In genomic region chr13:101785858-101786257, GRCh38 we compare ENCODE assay signal across 8 cellular contexts.
DNase-seq lines count a peak whose midpoint lies in the region; ATAC-seq, FAIRE-seq and TF ChIP-seq lines count a peak whose summit lies in the region.

No MANE protein-coding gene starts in this region.

- no peaks in the 10 kb centered on the region for H3K36me3 ChIP-seq in keratinocyte (ENCODE audit: control insufficient read depth in 2 of 2, extremely low read depth in 1 of 2, insufficient read depth in 2 of 2, low read length in 2 of 2)
- H3K36me3 ChIP-seq in small intestine (ENCODE audit: control insufficient read depth in 2 of 2, insufficient read depth in 2 of 2, low read length in 2 of 2): no peaks in the 10 kb centered on the region
- H3K36me3 ChIP-seq in transverse colon: no peaks in the 10 kb centered on the region
- no peaks in the 10 kb centered on the region for H3K36me3 ChIP-seq in tibial artery

- in situ Hi-C loops in transverse colon (cut with MboI; ENCODE audit: low pct_ligation_motif_present in 1 of 4, low pct_unique_long_range_greater_than_20kb in 1 of 4, low sequenced_read_pairs in 3 of 4): no loop called here

- H3K4me1 ChIP-seq in keratinocyte (ENCODE audit: control insufficient read depth, extremely low read depth, insufficient read depth, low read length): no peaks in the 10 kb centered on the region
- no peaks in the 10 kb centered on the region for H3K4me1 ChIP-seq in small intestine (ENCODE audit: control insufficient read depth in 2 of 2, insufficient read depth in 1 of 2, low read depth in 1 of 2, low read length in 1 of 2)
- H3K4me1 ChIP-seq in transverse colon: no peaks in the 10 kb centered on the region
- H3K4me1 ChIP-seq in tibial artery: no peaks in the 10 kb centered on the region

- dilution Hi-C loops in keratinocyte (cut with MboI; ENCODE audit: extremely low pct_ligation_motif_present, low sequenced_read_pairs): no loop called here

- H3K4me2 ChIP-seq in keratinocyte (ENCODE audit: control insufficient read depth, extremely low read depth, insufficient read depth, low read depth, low read length): no peak overlapping the region

- FAIRE-seq in keratinocyte (lab: Jason Lieb, UNC) (no peak), small intestine (lab: Jason Lieb, UNC) (no peak)

- no peak overlapping the region for H3K4me3 ChIP-seq in keratinocyte (ENCODE audit: control insufficient read depth in 2 of 3, extremely low read depth in 1 of 3, insufficient read depth in 2 of 3, low read depth in 1 of 3, low read length in 3 of 3)
- no peak overlapping the region for H3K4me3 ChIP-seq in small intestine (ENCODE audit: low read depth in 1 of 2, low read length in 2 of 2)
- H3K4me3 ChIP-seq in transverse colon: no peak overlapping the region
- H3K4me3 ChIP-seq in tibial artery: no peak overlapping the region

- no peak overlapping the region for H2AFZ ChIP-seq in keratinocyte (ENCODE audit: control insufficient read depth, low read length)

- H3K27ac ChIP-seq in VCaP (no peak overlapping the region), keratinocyte (ENCODE audit: control insufficient read depth, insufficient read depth, low read length) (no peak overlapping the region), small intestine (ENCODE audit: low read depth in 1 of 2, low read length in 1 of 2) (no peak overlapping the region), transverse colon (no peak overlapping the region), tibial artery (no peak overlapping the region)

- no peaks in the 10 kb centered on the region for H3K27me3 ChIP-seq in keratinocyte (ENCODE audit: control insufficient read depth, extremely low read depth, insufficient read depth, low read length)
- H3K27me3 ChIP-seq in small intestine (ENCODE audit: control insufficient read depth in 2 of 2, insufficient read depth in 2 of 2, low read length in 2 of 2): no peaks in the 10 kb centered on the region
- no peaks in the 10 kb centered on the region for H3K27me3 ChIP-seq in transverse colon
- no peaks in the 10 kb centered on the region for H3K27me3 ChIP-seq in tibial artery

- H3K9me3 ChIP-seq in keratinocyte (ENCODE audit: control insufficient read depth, low read depth, low read length) (no peaks in the 10 kb centered on the region), small intestine (ENCODE audit: control insufficient read depth, low read depth) (no peaks in the 10 kb centered on the region), transverse colon (no peaks in the 10 kb centered on the region), tibial artery (no peaks in the 10 kb centered on the region)

- TF ChIP-seq POLR2A in transverse colon (IDR thresholded peaks at IDR 0.05): no peak

- DNase-seq in NCI-H1417 (lab: John Stamatoyannopoulos, UW) (peak; percentile 51 to 90 (median 65)), keratinocyte (ENCODE audit: low read depth, low spot score) (no peak), small intestine (no peak), transverse colon (no peak), tibial artery (no peak)

- intact Hi-C loops in transverse colon (cut with DNase I; ENCODE audit: low total_unique reads): loop anchor here (1.0 kb wide), 1 partner anchor 40 kb away; no protein-coding TSS in a partner anchor
- intact Hi-C loops in tibial artery (cut with DNase I; ENCODE audit: low total_unique reads): no loop called here

- peak; percentile 85 for TF ChIP-seq CTCF in VCaP (conservative IDR thresholded peaks at IDR 0.05)
- peak in 2 of 3 experiments; percentile 29 to 39 for TF ChIP-seq CTCF in keratinocyte (optimal IDR thresholded peaks at IDR 0.05 in 1 of 3, IDR thresholded peaks at IDR 0.05 in 1 of 3, conservative IDR thresholded peaks at IDR 0.05 in 1 of 3; ENCODE audit: extremely low read depth in 1 of 3, insufficient read depth in 2 of 3, low read length in 3 of 3)
- no peak for TF ChIP-seq CTCF in transverse colon (IDR thresholded peaks at IDR 0.05)
- no peak for TF ChIP-seq CTCF in tibial artery (IDR thresholded peaks at IDR 0.05)

- no peak for TF ChIP-seq EP300 in transverse colon (IDR thresholded peaks at IDR 0.05; ENCODE audit: low read depth)

- no peak overlapping the region for H3K9ac ChIP-seq in keratinocyte (ENCODE audit: control insufficient read depth, extremely low read depth, insufficient read depth, low read length)

- 20 to 29% (median 28%) methylated on average over 1 of the region's 1 CpG for WGBS in small intestine, 3 donors
- 33% methylated on average over 1 of the region's 1 CpG; no CpG with 5 or more reads in 1 of the 2 donors for WGBS in transverse colon (ENCODE audit: low coverage in 1 of 2), 2 donors

- H4K20me1 ChIP-seq in keratinocyte (ENCODE audit: control insufficient read depth, extremely low read depth, insufficient read depth, low read length): no peaks in the 10 kb centered on the region

- no peaks in the 10 kb centered on the region for H3K79me2 ChIP-seq in keratinocyte (ENCODE audit: control insufficient read depth, insufficient read depth, low read length)

- peak; percentile 72 for ATAC-seq in GM18498 (IDR thresholded peaks at IDR 0.05; ENCODE audit: unreplicated experiment)
- ATAC-seq in esophagus mucosa: no peak

- H3K9me1 ChIP-seq in keratinocyte (ENCODE audit: control insufficient read depth, extremely low read depth, insufficient read depth, low read length): no peaks in the 10 kb centered on the region

Comparison
In these comparisons a context has a peak if more than half of its experiments do, and no peak if none do; other contexts are left out.
1. DNase-seq: peak in NCI-H1417 (3 of 3); none in keratinocyte (single experiment), small intestine (single experiment), transverse colon (single experiment) and tibial artery (0 of 2).
2. CTCF ChIP-seq: peak in VCaP (single experiment) and keratinocyte (2 of 3); none in transverse colon (0 of 5) and tibial artery (0 of 2).